In the genomic region with DNA sequence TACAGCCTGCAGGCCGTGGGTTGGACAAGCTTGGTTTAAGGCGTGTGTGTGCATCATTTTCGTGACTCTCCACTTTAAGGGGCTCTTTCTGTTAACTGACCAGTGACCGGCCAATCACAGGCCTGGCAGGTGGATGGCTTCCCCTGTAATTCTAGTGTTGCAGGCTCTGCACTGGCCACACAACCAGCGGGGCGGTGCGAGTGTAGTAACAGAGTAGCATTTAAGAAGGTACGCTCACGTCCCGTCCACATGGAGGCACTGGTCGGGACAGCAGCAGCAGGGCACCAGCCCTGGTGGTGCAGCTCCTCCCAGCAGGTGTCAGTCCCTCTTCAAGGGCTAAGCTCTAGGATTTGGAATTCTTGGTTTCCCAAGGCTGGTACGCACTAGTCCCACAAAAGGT, we compare ENCODE assay signal across 20 cellular contexts. TPM values are rescaled to one million over a fixed set of nuclear protein-coding genes. Genes with fewer than 3 reads are reported as not detected.
"Had no signal": no experiment of that assay in that cellular context is flagged by ENCODE, and none has a peak within 500 bp of the region (broad histone marks: within the 10 kb centered on the region; RNA-seq: fewer than 3 reads in every experiment).

No MANE protein-coding gene starts in this region.

- FAIRE-seq: endometrium, TTC549 had no signal

- H3K4me1 ChIP-seq: ascending aorta, breast epithelium, left lung, right atrium auricular region, thyroid gland, uterus had no signal

- H3K9me3 ChIP-seq: ascending aorta, breast epithelium, left lung, mucosa of descending colon, right atrium auricular region, thyroid gland, uterus had no signal

- H3K27me3 ChIP-seq: ascending aorta, breast epithelium, dorsolateral prefrontal cortex, left lung, right atrium auricular region, thyroid gland, uterus had no signal

- DNase-seq: activated CD4-positive, alpha-beta T cell treated with anti-CD3 and anti-CD28 coated beads, Interleukin-2, amount 50 U/mL, for 1 hour; activated CD4-positive, CD25-positive, alpha-beta regulatory T cell; activated CD8-positive, alpha-beta memory T cell treated with anti-CD3 and anti-CD28 coated beads for 24 hours; activated naive CD8-positive, alpha-beta T cell treated with anti-CD3 and anti-CD28 coated beads, Interleukin-2, amount 10 ng/mL, durations not matched to agents 7 days and 5 days; left lung; mammary epithelial cell; mucosa of descending colon; naive thymus-derived CD8-positive, alpha-beta T cell; stimulated activated CD4-positive, alpha-beta T cell treated with anti-CD3 and anti-CD28 coated beads, Interleukin-4, amount 100 ng/mL, for 1 hour; stimulated activated naive B cell treated with anti-CD40 and anti-IgM and Interleukin-4, amounts not matched to agents 10 μg/mL and 1 μg/mL and 100 μg/mL, for 72 hours; thyroid gland; uterus had no signal

- H3K27ac ChIP-seq: ascending aorta, breast epithelium, left lung, skin epidermis, thyroid gland, uterus had no signal

- ATAC-seq: esophagus mucosa; mucosa of descending colon; naive thymus-derived CD8-positive, alpha-beta T cell; stimulated activated naive B cell treated with anti-CD40 and anti-IgM and Interleukin-4, amounts not matched to agents 10 μg/mL and 1 μg/mL and 100 μg/mL, for 72 hours had no signal

- H3K4me3 ChIP-seq: ascending aorta, breast epithelium, dorsolateral prefrontal cortex, left lung, mucosa of descending colon, right atrium auricular region, skin epidermis, thyroid gland, uterus had no signal

- H3K36me3 ChIP-seq: right atrium auricular region, uterus had no signal

RNA-seq across cellular contexts. Expression of gene PASK, which starts 31.2 kb away (rescaled TPM):
- total RNA-seq: ascending aorta had no signal
